Comparison of ENCODE assay signal across 12 cellular contexts in genomic region chr21:39613029-39613934, GRCh38. TPM values are rescaled to one million over a fixed set of nuclear protein-coding genes. Genes with fewer than 3 reads are reported as not detected.
DNase-seq lines count a peak whose midpoint lies in the region; ATAC-seq and TF ChIP-seq lines count a peak whose summit lies in the region.
"Had no signal": no experiment of that assay in that cellular context is flagged by ENCODE, and none has a peak within 500 bp of the region (broad histone marks: within the 10 kb centered on the region; RNA-seq: fewer than 3 reads in every experiment).

No MANE protein-coding gene starts in this region.

- H3K27me3 Mint-ChIP-seq in activated CD4-positive, alpha-beta T cell treated with anti-CD3 and anti-CD28 coated beads, Interleukin-2, amount 10 ng/mL, durations not matched to agents 24 days and 14 days = peaks cover 33% of the 10 kb centered on the region
- H3K27me3 Mint-ChIP-seq in activated CD4-positive, alpha-beta T cell treated with anti-CD3 and anti-CD28 coated beads for 36 hours = peaks cover 35% of the 10 kb centered on the region

- no peak for TF ChIP-seq EP300 in upper lobe of left lung (IDR thresholded peaks at IDR 0.05)

- H3K9me3 Mint-ChIP-seq in activated CD4-positive, alpha-beta T cell treated with anti-CD3 and anti-CD28 coated beads, Interleukin-2, amount 10 ng/mL, durations not matched to agents 24 days and 14 days = no peaks in the 10 kb centered on the region
- no peaks in the 10 kb centered on the region for H3K9me3 Mint-ChIP-seq in activated CD4-positive, alpha-beta T cell treated with anti-CD3 and anti-CD28 coated beads for 36 hours (ENCODE audit: low read depth)

- peak; percentile 6 for DNase-seq in activated CD4-positive, alpha-beta T cell treated with anti-CD3 and anti-CD28 coated beads, Interleukin-2, amount 10 ng/mL, durations not matched to agents 24 days and 14 days
- no peak for DNase-seq in activated CD4-positive, alpha-beta T cell treated with anti-CD3 and anti-CD28 coated beads for 36 hours
- DNase-seq in choroid plexus epithelial cell (ENCODE audit: low read depth) = peak; percentile 33
- DNase-seq in upper lobe of left lung = no peak
- no peak for DNase-seq in NCI-H2196 (lab: John Stamatoyannopoulos, UW; ENCODE audit: unreplicated experiment)
- no peak for DNase-seq in hepatic stellate cell (ENCODE audit: low spot score)
- no peak for DNase-seq in GF-D8 (lab: John Stamatoyannopoulos, UW)
- DNase-seq: activated CD4-positive, alpha-beta T cell treated with anti-CD3 and anti-CD28 coated beads, Interleukin-2, amount 50 U/mL, for 48 hours; adrenal gland; MV-4-11; stimulated activated CD4-positive, alpha-beta T cell treated with anti-CD3 and anti-CD28 coated beads, Interleukin-12 subunit alpha, Interleukin-12 subunit beta, amount 100 ng/mL, for 4 hours had no signal

- no peak overlapping the region for H3K4me3 Mint-ChIP-seq in activated CD4-positive, alpha-beta T cell treated with anti-CD3 and anti-CD28 coated beads, Interleukin-2, amount 10 ng/mL, durations not matched to agents 24 days and 14 days
- no peak overlapping the region for H3K4me3 Mint-ChIP-seq in activated CD4-positive, alpha-beta T cell treated with anti-CD3 and anti-CD28 coated beads for 36 hours

- no peaks in the 10 kb centered on the region for H3K9me3 ChIP-seq in muscle layer of duodenum (ENCODE audit: control insufficient read depth in 1 of 2, low read length in 2 of 2)
- no peaks in the 10 kb centered on the region for H3K9me3 ChIP-seq in upper lobe of left lung
- H3K9me3 ChIP-seq: adrenal gland had no signal

- CTCF ChIA-PET in activated CD4-positive, alpha-beta T cell treated with anti-CD3 and anti-CD28 coated beads for 36 hours (lab: Charles Lee) = no interaction called here

- intact Hi-C loops in activated CD4-positive, alpha-beta T cell treated with anti-CD3 and anti-CD28 coated beads, Interleukin-2, amount 10 ng/mL, durations not matched to agents 24 days and 14 days (cut with micrococcal nuclease) = no loop called here
- intact Hi-C loops in activated CD4-positive, alpha-beta T cell treated with anti-CD3 and anti-CD28 coated beads for 36 hours (cut with DNase I, micrococcal nuclease) = no loop called here

- TF ChIP-seq POLR2A in upper lobe of left lung (IDR thresholded peaks at IDR 0.05) = no peak

- 12 to 14% methylated on average over 27 to 33 of the region's 48 CpGs for WGBS in upper lobe of left lung, 2 donors

- H3K36me3 Mint-ChIP-seq in activated CD4-positive, alpha-beta T cell treated with anti-CD3 and anti-CD28 coated beads, Interleukin-2, amount 10 ng/mL, durations not matched to agents 24 days and 14 days (ENCODE audit: low read depth) = no peaks in the 10 kb centered on the region
- no peaks in the 10 kb centered on the region for H3K36me3 Mint-ChIP-seq in activated CD4-positive, alpha-beta T cell treated with anti-CD3 and anti-CD28 coated beads for 36 hours (ENCODE audit: low read depth)

- POLR2A ChIA-PET in activated CD4-positive, alpha-beta T cell treated with anti-CD3 and anti-CD28 coated beads for 36 hours (lab: Charles Lee) = no interaction called here

- H3K27ac Mint-ChIP-seq in activated CD4-positive, alpha-beta T cell treated with anti-CD3 and anti-CD28 coated beads, Interleukin-2, amount 10 ng/mL, durations not matched to agents 24 days and 14 days = no peak overlapping the region
- H3K27ac Mint-ChIP-seq in activated CD4-positive, alpha-beta T cell treated with anti-CD3 and anti-CD28 coated beads for 36 hours = no peak overlapping the region

- no peaks in the 10 kb centered on the region for H3K36me3 ChIP-seq in muscle layer of duodenum (ENCODE audit: control insufficient read depth in 1 of 2, insufficient read depth in 2 of 2, low read length in 2 of 2)
- no peaks in the 10 kb centered on the region for H3K36me3 ChIP-seq in upper lobe of left lung
- H3K36me3 ChIP-seq: adrenal gland had no signal

- no peak for ATAC-seq in activated CD4-positive, alpha-beta T cell treated with anti-CD3 and anti-CD28 coated beads for 36 hours
- no peak for ATAC-seq in upper lobe of left lung (ENCODE audit: low FRiP score in 2 of 2)

- H3K4me1 ChIP-seq in muscle layer of duodenum (ENCODE audit: control insufficient read depth in 1 of 2, insufficient read depth in 2 of 2, low read length in 2 of 2) (peaks cover 0 to 10% of the 10 kb centered on the region in 2 donors), upper lobe of left lung (peaks cover 0 to 10% (median 0%) of the 10 kb centered on the region in 4 donors)
- H3K4me1 ChIP-seq: adrenal gland had no signal

- H3K27ac ChIP-seq in muscle layer of duodenum (ENCODE audit: low read length) (no peak overlapping the region), upper lobe of left lung (no peak overlapping the region)
- H3K27ac ChIP-seq: adrenal gland had no signal

- H3K4me1 Mint-ChIP-seq in activated CD4-positive, alpha-beta T cell treated with anti-CD3 and anti-CD28 coated beads, Interleukin-2, amount 10 ng/mL, durations not matched to agents 24 days and 14 days = peaks cover 5% of the 10 kb centered on the region
- peaks cover 7% of the 10 kb centered on the region for H3K4me1 Mint-ChIP-seq in activated CD4-positive, alpha-beta T cell treated with anti-CD3 and anti-CD28 coated beads for 36 hours

- H3K4me3 ChIP-seq in choroid plexus epithelial cell (ENCODE audit: low read depth, low read length) = peak overlapping the region; percentile 51
- peak overlapping the region; percentile 44 to 67 for H3K4me3 ChIP-seq in muscle layer of duodenum (ENCODE audit: low read depth in 1 of 2, low read length in 2 of 2)
- peak overlapping the region in 3 of 4 donors; percentile 21 to 28 (median 23) for H3K4me3 ChIP-seq in upper lobe of left lung
- H3K4me3 ChIP-seq: adrenal gland had no signal

- TF ChIP-seq CTCF in choroid plexus epithelial cell (conservative IDR thresholded peaks at IDR 0.05; ENCODE audit: low read depth, low read length) = no peak
- TF ChIP-seq CTCF in upper lobe of left lung (IDR thresholded peaks at IDR 0.05) = no peak

- H3K27me3 ChIP-seq in muscle layer of duodenum (ENCODE audit: low read depth, low read length) (peaks cover 4% of the 10 kb centered on the region), upper lobe of left lung (peaks cover 0 to 12% (median 6%) of the 10 kb centered on the region in 4 donors)

RNA-seq across cellular contexts. Expression of gene B3GALT5, which starts 0.5 kb away (rescaled TPM):
- not detected in 2 replicates for total RNA-seq in activated CD4-positive, alpha-beta T cell treated with anti-CD3 and anti-CD28 coated beads, Interleukin-2, amount 10 ng/mL, durations not matched to agents 24 days and 14 days
- total RNA-seq in activated CD4-positive, alpha-beta T cell treated with anti-CD3 and anti-CD28 coated beads for 36 hours = not detected
- under 1 TPM in 5 of 6 donors, not detected in 1; under 0.01 to 0.71 (median 0.09) TPM for total RNA-seq in upper lobe of left lung

Comparison
In these comparisons a context has a peak if more than half of its experiments do, and no peak if none do; other contexts are left out.
1. DNase-seq: peak in activated CD4-positive, alpha-beta T cell treated with anti-CD3 and anti-CD28 coated beads, Interleukin-2, amount 10 ng/mL, durations not matched to agents 24 days and 14 days (single experiment) and choroid plexus epithelial cell (single experiment); none in activated CD4-positive, alpha-beta T cell treated with anti-CD3 and anti-CD28 coated beads for 36 hours (single experiment), upper lobe of left lung (0 of 2), NCI-H2196 (single experiment), hepatic stellate cell (single experiment) and GF-D8 (single experiment).
2. Peak in every context shown above with its lines, with median percentiles within 50 percentile points of each other: H3K4me3 ChIP-seq.